1 cellular context compared by ENCODE assay signal in the genomic region with DNA sequence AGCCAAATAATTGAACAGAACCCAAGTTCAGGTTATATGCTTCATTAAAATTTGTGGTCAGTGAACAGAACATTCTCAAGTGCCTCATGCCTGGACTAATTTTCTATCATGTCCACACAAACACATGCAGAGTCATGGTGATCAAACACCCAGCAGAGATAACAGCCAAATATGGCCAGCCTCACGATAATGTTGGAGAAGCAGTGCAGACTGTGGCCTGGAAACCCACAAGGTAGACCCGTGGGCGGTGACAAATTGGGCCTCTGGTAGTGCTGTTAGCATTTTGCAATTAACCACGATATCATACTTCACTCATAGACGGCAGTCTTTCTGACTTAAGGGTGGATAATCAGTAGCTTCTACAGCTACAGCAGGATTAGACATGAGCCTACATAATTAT.
TF ChIP-seq lines count a peak whose summit lies in the region.

No MANE protein-coding gene starts in this region.

TF ChIP-seq in K562, 482 proteins besides CTCF, POLR2A, EP300 and RAD21 (continued from another document and continues in another):
- TF ChIP-seq ARNT (IDR thresholded peaks at IDR 0.05) (peak in 1 of 2 experiments; percentile 79; a peak in 2 of 4 replicates), MAFG (tag; conservative IDR thresholded peaks at IDR 0.05) (peak; percentile 88), LCOR (CRISPR knock-in tag; IDR thresholded peaks at IDR 0.05) (peak; percentile 87; the same call in 1 of the 2 replicates), MTA2 (IDR thresholded peaks at IDR 0.05; ENCODE audit: low read depth) (peak; percentile 49; the same call in 1 of the 2 replicates), MTF1 (CRISPR knock-in tag; IDR thresholded peaks at IDR 0.05; ENCODE audit: borderline replicate concordance) (no peak), JUNB (CRISPR knock-in tag; conservative IDR thresholded peaks at IDR 0.05) (no peak), KLF16 (IDR thresholded peaks at IDR 0.05) (peak; percentile 85), ZNF717 (CRISPR knock-in tag; IDR thresholded peaks at IDR 0.05) (no peak), ZNF174 (CRISPR knock-in tag; IDR thresholded peaks at IDR 0.05) (no peak), TAL1 (IDR thresholded peaks at IDR 0.05) (peak; percentile 76), CBFA2T2 (conservative IDR thresholded peaks at IDR 0.05) (peak; percentile 84), RUNX1 (IDR thresholded peaks at IDR 0.05; ENCODE audit: low read depth) (0 out of 2 replicates have a peak, but pooled peaks have one; percentile 50), PURB (CRISPR knock-in tag; IDR thresholded peaks at IDR 0.05; ENCODE audit: low read depth) (no peak), HOXB6 (CRISPR knock-in tag; IDR thresholded peaks at IDR 0.05; ENCODE audit: borderline replicate concordance) (no peak), NBN (IDR thresholded peaks at IDR 0.05; ENCODE audit: low read depth) (peak; percentile 70; the same call in 1 of the 2 replicates), CC2D1A (IDR thresholded peaks at IDR 0.05) (0 out of 2 replicates have a peak, but pooled peaks have one; percentile 36), FOXK2 (conservative IDR thresholded peaks at IDR 0.05 in 1 of 2, IDR thresholded peaks at IDR 0.05 in 1 of 2; ENCODE audit: low read depth in 2 of 2) (0 out of 4 replicates have a peak, but pooled peaks of 1 of the 2 experiments have one; percentile 30), FOXJ3 (CRISPR knock-in tag; IDR thresholded peaks at IDR 0.05) (no peak), ATF1 (CRISPR knock-in tag; IDR thresholded peaks at IDR 0.05) (no peak), ATF1 (tag; IDR thresholded peaks at IDR 0.05) (peak; percentile 44; the same call in 1 of the 2 replicates), NCOA2 (IDR thresholded peaks at IDR 0.05; ENCODE audit: partially characterized antibody in 2 of 2) (peak in 1 of 2 experiments; percentile 62), ARID1B (IDR thresholded peaks at IDR 0.05) (peak; percentile 91), TBL1XR1 (IDR thresholded peaks at IDR 0.05; ENCODE audit: low read length in 2 of 2) (peak in 1 of 2 experiments; percentile 78; a peak in 2 of 4 replicates)
- TF ChIP-seq, protein P1, sequence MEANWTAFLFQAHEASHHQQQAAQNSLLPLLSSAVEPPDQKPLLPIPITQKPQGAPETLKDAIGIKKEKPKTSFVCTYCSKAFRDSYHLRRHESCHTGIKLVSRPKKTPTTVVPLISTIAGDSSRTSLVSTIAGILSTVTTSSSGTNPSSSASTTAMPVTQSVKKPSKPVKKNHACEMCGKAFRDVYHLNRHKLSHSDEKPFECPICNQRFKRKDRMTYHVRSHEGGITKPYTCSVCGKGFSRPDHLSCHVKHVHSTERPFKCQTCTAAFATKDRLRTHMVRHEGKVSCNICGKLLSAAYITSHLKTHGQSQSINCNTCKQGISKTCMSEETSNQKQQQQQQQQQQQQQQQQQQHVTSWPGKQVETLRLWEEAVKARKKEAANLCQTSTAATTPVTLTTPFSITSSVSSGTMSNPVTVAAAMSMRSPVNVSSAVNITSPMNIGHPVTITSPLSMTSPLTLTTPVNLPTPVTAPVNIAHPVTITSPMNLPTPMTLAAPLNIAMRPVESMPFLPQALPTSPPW (CRISPR knock-in tag; IDR thresholded peaks at IDR 0.05), result peak; percentile 49
- TF ChIP-seq, protein P2, sequence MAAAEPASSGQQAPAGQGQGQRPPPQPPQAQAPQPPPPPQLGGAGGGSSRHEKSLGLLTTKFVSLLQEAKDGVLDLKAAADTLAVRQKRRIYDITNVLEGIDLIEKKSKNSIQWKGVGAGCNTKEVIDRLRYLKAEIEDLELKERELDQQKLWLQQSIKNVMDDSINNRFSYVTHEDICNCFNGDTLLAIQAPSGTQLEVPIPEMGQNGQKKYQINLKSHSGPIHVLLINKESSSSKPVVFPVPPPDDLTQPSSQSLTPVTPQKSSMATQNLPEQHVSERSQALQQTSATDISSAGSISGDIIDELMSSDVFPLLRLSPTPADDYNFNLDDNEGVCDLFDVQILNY (CRISPR knock-in tag; IDR thresholded peaks at IDR 0.05), result no peak
- TF ChIP-seq, protein P3, sequence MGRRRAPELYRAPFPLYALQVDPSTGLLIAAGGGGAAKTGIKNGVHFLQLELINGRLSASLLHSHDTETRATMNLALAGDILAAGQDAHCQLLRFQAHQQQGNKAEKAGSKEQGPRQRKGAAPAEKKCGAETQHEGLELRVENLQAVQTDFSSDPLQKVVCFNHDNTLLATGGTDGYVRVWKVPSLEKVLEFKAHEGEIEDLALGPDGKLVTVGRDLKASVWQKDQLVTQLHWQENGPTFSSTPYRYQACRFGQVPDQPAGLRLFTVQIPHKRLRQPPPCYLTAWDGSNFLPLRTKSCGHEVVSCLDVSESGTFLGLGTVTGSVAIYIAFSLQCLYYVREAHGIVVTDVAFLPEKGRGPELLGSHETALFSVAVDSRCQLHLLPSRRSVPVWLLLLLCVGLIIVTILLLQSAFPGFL (CRISPR knock-in tag; IDR thresholded peaks at IDR 0.05), result no peak
- TF ChIP-seq, protein P4, sequence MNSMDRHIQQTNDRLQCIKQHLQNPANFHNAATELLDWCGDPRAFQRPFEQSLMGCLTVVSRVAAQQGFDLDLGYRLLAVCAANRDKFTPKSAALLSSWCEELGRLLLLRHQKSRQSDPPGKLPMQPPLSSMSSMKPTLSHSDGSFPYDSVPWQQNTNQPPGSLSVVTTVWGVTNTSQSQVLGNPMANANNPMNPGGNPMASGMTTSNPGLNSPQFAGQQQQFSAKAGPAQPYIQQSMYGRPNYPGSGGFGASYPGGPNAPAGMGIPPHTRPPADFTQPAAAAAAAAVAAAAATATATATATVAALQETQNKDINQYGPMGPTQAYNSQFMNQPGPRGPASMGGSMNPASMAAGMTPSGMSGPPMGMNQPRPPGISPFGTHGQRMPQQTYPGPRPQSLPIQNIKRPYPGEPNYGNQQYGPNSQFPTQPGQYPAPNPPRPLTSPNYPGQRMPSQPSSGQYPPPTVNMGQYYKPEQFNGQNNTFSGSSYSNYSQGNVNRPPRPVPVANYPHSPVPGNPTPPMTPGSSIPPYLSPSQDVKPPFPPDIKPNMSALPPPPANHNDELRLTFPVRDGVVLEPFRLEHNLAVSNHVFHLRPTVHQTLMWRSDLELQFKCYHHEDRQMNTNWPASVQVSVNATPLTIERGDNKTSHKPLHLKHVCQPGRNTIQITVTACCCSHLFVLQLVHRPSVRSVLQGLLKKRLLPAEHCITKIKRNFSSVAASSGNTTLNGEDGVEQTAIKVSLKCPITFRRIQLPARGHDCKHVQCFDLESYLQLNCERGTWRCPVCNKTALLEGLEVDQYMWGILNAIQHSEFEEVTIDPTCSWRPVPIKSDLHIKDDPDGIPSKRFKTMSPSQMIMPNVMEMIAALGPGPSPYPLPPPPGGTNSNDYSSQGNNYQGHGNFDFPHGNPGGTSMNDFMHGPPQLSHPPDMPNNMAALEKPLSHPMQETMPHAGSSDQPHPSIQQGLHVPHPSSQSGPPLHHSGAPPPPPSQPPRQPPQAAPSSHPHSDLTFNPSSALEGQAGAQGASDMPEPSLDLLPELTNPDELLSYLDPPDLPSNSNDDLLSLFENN (IDR thresholded peaks at IDR 0.05; ENCODE audit: low read depth in 2 of 2, low read length in 2 of 2), result no peak
- TF ChIP-seq, protein P5, sequence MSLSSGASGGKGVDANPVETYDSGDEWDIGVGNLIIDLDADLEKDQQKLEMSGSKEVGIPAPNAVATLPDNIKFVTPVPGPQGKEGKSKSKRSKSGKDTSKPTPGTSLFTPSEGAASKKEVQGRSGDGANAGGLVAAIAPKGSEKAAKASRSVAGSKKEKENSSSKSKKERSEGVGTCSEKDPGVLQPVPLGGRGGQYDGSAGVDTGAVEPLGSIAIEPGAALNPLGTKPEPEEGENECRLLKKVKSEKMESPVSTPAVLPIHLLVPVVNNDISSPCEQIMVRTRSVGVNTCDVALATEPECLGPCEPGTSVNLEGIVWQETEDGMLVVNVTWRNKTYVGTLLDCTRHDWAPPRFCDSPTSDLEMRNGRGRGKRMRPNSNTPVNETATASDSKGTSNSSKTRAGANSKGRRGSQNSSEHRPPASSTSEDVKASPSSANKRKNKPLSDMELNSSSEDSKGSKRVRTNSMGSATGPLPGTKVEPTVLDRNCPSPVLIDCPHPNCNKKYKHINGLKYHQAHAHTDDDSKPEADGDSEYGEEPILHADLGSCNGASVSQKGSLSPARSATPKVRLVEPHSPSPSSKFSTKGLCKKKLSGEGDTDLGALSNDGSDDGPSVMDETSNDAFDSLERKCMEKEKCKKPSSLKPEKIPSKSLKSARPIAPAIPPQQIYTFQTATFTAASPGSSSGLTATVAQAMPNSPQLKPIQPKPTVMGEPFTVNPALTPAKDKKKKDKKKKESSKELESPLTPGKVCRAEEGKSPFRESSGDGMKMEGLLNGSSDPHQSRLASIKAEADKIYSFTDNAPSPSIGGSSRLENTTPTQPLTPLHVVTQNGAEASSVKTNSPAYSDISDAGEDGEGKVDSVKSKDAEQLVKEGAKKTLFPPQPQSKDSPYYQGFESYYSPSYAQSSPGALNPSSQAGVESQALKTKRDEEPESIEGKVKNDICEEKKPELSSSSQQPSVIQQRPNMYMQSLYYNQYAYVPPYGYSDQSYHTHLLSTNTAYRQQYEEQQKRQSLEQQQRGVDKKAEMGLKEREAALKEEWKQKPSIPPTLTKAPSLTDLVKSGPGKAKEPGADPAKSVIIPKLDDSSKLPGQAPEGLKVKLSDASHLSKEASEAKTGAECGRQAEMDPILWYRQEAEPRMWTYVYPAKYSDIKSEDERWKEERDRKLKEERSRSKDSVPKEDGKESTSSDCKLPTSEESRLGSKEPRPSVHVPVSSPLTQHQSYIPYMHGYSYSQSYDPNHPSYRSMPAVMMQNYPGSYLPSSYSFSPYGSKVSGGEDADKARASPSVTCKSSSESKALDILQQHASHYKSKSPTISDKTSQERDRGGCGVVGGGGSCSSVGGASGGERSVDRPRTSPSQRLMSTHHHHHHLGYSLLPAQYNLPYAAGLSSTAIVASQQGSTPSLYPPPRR (CRISPR knock-in tag; IDR thresholded peaks at IDR 0.05; ENCODE audit: borderline replicate concordance), result 0 out of 2 replicates have a peak, but pooled peaks have one; percentile 41
- TF ChIP-seq, protein P6, sequence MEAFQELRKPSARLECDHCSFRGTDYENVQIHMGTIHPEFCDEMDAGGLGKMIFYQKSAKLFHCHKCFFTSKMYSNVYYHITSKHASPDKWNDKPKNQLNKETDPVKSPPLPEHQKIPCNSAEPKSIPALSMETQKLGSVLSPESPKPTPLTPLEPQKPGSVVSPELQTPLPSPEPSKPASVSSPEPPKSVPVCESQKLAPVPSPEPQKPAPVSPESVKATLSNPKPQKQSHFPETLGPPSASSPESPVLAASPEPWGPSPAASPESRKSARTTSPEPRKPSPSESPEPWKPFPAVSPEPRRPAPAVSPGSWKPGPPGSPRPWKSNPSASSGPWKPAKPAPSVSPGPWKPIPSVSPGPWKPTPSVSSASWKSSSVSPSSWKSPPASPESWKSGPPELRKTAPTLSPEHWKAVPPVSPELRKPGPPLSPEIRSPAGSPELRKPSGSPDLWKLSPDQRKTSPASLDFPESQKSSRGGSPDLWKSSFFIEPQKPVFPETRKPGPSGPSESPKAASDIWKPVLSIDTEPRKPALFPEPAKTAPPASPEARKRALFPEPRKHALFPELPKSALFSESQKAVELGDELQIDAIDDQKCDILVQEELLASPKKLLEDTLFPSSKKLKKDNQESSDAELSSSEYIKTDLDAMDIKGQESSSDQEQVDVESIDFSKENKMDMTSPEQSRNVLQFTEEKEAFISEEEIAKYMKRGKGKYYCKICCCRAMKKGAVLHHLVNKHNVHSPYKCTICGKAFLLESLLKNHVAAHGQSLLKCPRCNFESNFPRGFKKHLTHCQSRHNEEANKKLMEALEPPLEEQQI (IDR thresholded peaks at IDR 0.05), result peak; percentile 67
- TF ChIP-seq, protein P7, sequence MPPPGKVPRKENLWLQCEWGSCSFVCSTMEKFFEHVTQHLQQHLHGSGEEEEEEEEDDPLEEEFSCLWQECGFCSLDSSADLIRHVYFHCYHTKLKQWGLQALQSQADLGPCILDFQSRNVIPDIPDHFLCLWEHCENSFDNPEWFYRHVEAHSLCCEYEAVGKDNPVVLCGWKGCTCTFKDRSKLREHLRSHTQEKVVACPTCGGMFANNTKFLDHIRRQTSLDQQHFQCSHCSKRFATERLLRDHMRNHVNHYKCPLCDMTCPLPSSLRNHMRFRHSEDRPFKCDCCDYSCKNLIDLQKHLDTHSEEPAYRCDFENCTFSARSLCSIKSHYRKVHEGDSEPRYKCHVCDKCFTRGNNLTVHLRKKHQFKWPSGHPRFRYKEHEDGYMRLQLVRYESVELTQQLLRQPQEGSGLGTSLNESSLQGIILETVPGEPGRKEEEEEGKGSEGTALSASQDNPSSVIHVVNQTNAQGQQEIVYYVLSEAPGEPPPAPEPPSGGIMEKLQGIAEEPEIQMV (tag; conservative IDR thresholded peaks at IDR 0.05; ENCODE audit: low read depth), result no peak
- TF ChIP-seq, protein P8, sequence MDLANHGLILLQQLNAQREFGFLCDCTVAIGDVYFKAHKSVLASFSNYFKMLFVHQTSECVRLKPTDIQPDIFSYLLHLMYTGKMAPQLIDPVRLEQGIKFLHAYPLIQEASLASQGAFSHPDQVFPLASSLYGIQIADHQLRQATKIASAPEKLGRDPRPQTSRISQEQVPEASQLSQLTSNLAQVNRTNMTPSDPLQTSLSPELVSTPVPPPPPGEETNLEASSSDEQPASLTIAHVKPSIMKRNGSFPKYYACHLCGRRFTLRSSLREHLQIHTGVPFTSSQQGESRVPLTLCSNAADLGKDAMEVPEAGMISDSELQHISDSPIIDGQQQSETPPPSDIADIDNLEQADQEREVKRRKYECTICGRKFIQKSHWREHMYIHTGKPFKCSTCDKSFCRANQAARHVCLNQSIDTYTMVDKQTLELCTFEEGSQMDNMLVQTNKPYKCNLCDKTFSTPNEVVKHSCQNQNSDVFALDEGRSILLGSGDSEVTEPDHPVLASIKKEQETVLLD (IDR thresholded peaks at IDR 0.05), result peak; percentile 72; the same call in 1 of the 2 replicates
- TF ChIP-seq, protein P9, sequence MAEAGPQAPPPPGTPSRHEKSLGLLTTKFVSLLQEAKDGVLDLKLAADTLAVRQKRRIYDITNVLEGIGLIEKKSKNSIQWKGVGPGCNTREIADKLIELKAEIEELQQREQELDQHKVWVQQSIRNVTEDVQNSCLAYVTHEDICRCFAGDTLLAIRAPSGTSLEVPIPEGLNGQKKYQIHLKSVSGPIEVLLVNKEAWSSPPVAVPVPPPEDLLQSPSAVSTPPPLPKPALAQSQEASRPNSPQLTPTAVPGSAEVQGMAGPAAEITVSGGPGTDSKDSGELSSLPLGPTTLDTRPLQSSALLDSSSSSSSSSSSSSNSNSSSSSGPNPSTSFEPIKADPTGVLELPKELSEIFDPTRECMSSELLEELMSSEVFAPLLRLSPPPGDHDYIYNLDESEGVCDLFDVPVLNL (CRISPR knock-in tag; IDR thresholded peaks at IDR 0.05; ENCODE audit: low read depth), result no peak
